8 cellular contexts compared by ENCODE assay signal in the genomic region with DNA sequence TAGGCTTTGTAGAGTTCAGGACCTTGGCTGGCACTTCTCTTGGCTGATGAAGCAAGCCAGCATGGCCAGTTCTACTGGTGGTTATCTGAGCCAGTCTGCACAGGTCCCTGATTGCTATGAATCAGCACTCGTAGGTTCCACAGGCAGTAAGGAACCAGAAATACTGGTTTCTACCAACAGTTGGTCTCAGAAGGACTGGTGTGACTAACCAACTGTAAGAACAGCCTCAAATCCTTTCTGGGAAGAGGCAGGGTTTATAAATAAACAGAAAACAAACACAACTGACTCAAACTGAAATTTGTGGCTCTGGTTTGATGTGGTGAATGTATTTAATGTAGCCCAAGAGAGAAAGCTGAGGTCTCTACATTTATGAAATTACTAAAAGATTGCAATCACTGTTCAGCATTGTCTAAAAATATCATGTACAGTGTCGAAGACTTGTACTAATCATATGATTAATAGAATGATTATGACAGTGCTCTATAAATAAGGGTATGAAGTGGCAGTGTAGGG. TPM values are rescaled to one million over a fixed set of nuclear protein-coding genes. Genes with fewer than 3 reads are reported as not detected.
DNase-seq lines count a peak whose midpoint lies in the region; ATAC-seq and TF ChIP-seq lines count a peak whose summit lies in the region.

No MANE protein-coding gene starts in this region.

- DNase-seq in NOMO-1 treated with dmso at 0.1 percent for 144 hours (lab: John Stamatoyannopoulos, UW; ENCODE audit: unreplicated experiment) (peak; percentile 62), epithelial cell of esophagus (ENCODE audit: low read depth) (peak; percentile 99), Karpas-422 (no peak), NCI-H446 (lab: John Stamatoyannopoulos, UW) (no peak)

- H3K9me2 ChIP-seq in Karpas-422 (replicated peaks; ENCODE audit: insufficient read depth, low read length) = no peaks in the 10 kb centered on the region

- no peak overlapping the region for H2AFZ ChIP-seq in Karpas-422 (ENCODE audit: low read length)

- H3K4me2 ChIP-seq in BLaER1 = peak overlapping the region; percentile 54
- no peak overlapping the region for H3K4me2 ChIP-seq in Karpas-422 (ENCODE audit: low read depth, low read length, poor library complexity, severe bottlenecking)

- H3K4me1 ChIP-seq in BLaER1 = peaks cover 50% of the 10 kb centered on the region
- H3K4me1 ChIP-seq in skeletal muscle tissue (ENCODE audit: control insufficient read depth in 3 of 3, insufficient read depth in 3 of 3, low read length in 3 of 3) = peaks cover 13 to 24% (median 22%) of the 10 kb centered on the region in 3 donors
- H3K4me1 ChIP-seq in Karpas-422 (ENCODE audit: low read length) = peaks cover 19% of the 10 kb centered on the region

- no peaks in the 10 kb centered on the region for H3K79me2 ChIP-seq in Karpas-422 (ENCODE audit: low read length)

- H3K27ac ChIP-seq in BLaER1 (no peak overlapping the region), skeletal muscle tissue (ENCODE audit: low read depth, low read length) (peak overlapping the region; percentile 69), Karpas-422 (ENCODE audit: low read length) (no peak overlapping the region)

- H3K4me3 ChIP-seq in BLaER1 = no peak overlapping the region
- H3K4me3 ChIP-seq in epithelial cell of esophagus (ENCODE audit: low read length) = no peak overlapping the region
- H3K4me3 ChIP-seq in skeletal muscle tissue (ENCODE audit: low read length in 3 of 3) = no peak overlapping the region
- no peak overlapping the region for H3K4me3 ChIP-seq in Karpas-422 (ENCODE audit: low read length)

- H3K9ac ChIP-seq in BLaER1 (no peak overlapping the region), skeletal muscle tissue (ENCODE audit: low read depth in 1 of 3, low read length in 3 of 3) (no peak overlapping the region), Karpas-422 (ENCODE audit: low read length) (no peak overlapping the region)

- no peaks in the 10 kb centered on the region for H3K36me3 ChIP-seq in BLaER1
- no peaks in the 10 kb centered on the region for H3K36me3 ChIP-seq in skeletal muscle tissue (ENCODE audit: control insufficient read depth in 3 of 3, insufficient read depth in 3 of 3, low read length in 3 of 3)
- H3K36me3 ChIP-seq in Karpas-422 (ENCODE audit: insufficient read depth, low read length) = no peaks in the 10 kb centered on the region

- ATAC-seq in GM18907 (IDR thresholded peaks at IDR 0.05; ENCODE audit: unreplicated experiment) = peak; percentile 97
- ATAC-seq in HG03045 (IDR thresholded peaks at IDR 0.05; ENCODE audit: unreplicated experiment) = peak; percentile 96

- H3K9me3 ChIP-seq in BLaER1 (0 out of 2 replicates have a peak, but pooled peaks cover 5% of the 10 kb centered on the region), skeletal muscle tissue (ENCODE audit: control insufficient read depth in 3 of 3, low read length in 3 of 3) (no peaks in the 10 kb centered on the region), Karpas-422 (ENCODE audit: low read length) (no peaks in the 10 kb centered on the region)

- no peaks in the 10 kb centered on the region for H4K20me1 ChIP-seq in BLaER1
- H4K20me1 ChIP-seq in Karpas-422 (ENCODE audit: insufficient read depth, low read depth, low read length) = no peaks in the 10 kb centered on the region

- no peak for TF ChIP-seq CTCF in epithelial cell of esophagus (IDR thresholded peaks at IDR 0.05; ENCODE audit: insufficient read depth, low read depth, low read length, missing control alignments)

- H3K27me3 ChIP-seq in BLaER1 = no peaks in the 10 kb centered on the region
- no peaks in the 10 kb centered on the region for H3K27me3 ChIP-seq in skeletal muscle tissue (ENCODE audit: control insufficient read depth in 3 of 3, insufficient read depth in 3 of 3, low read length in 3 of 3)
- no peaks in the 10 kb centered on the region for H3K27me3 ChIP-seq in Karpas-422 (ENCODE audit: low read length)

RNA-seq across cellular contexts. Expression of gene RAPH1, which starts 44.1 kb away (rescaled TPM):
- total RNA-seq in skeletal muscle tissue = 42.8 TPM
- total RNA-seq in Karpas-422 (2014; rRNA removed; shearing (Covaris generic); ENCODE audit: low replicate concordance) = not detected in 2 replicates

Comparison
In these comparisons a context has a peak if more than half of its experiments do, and no peak if none do; other contexts are left out.
1. DNase-seq: peak in NOMO-1 treated with dmso at 0.1 percent for 144 hours (single experiment) and epithelial cell of esophagus (single experiment); none in Karpas-422 (single experiment) and NCI-H446 (0 of 2).
2. RNA of gene RAPH1, which starts 44.1 kb away (total RNA-seq): 42.8 TPM in skeletal muscle tissue (single experiment); not detected in Karpas-422; every median in the first group is over 10 times any median in the second.